8 cellular contexts compared by ENCODE assay signal in genomic region chr1:1063945-1064831, GRCh38. TPM values are rescaled to one million over a fixed set of nuclear protein-coding genes. Genes with fewer than 3 reads are reported as not detected.
DNase-seq lines count a peak whose midpoint lies in the region; ATAC-seq, FAIRE-seq and TF ChIP-seq lines count a peak whose summit lies in the region.
"Had no signal": no experiment of that assay in that cellular context is flagged by ENCODE, and none has a peak within 500 bp of the region (broad histone marks: within the 10 kb centered on the region; RNA-seq: fewer than 3 reads in every experiment).

No MANE protein-coding gene starts in this region.

- H3K9me3 Mint-ChIP-seq in activated CD4-positive, alpha-beta T cell treated with anti-CD3 and anti-CD28 coated beads for 36 hours (ENCODE audit: low read depth): no peaks in the 10 kb centered on the region

- H3K27ac Mint-ChIP-seq in activated CD4-positive, alpha-beta T cell treated with anti-CD3 and anti-CD28 coated beads for 36 hours: peak overlapping the region; percentile 79

- DNase-seq in GM12892 (ENCODE audit: insufficient read length) (peak; percentile 94), HFF-Myc (ENCODE audit: extremely low read depth, low read depth) (peak; percentile 37), NCI-H1105 treated with DMSO at 0.1 percent for 48 hours (lab: John Stamatoyannopoulos, UW) (peak; percentile 18), choroid plexus epithelial cell (ENCODE audit: low read depth) (peak; percentile 89), lung microvascular endothelial cell (ENCODE audit: low read depth in 2 of 2) (peak; percentile 73 to 85)
- DNase-seq in activated CD4-positive, alpha-beta T cell treated with anti-CD3 and anti-CD28 coated beads for 36 hours: peak; percentile 97
- DNase-seq in stimulated activated CD8-positive, alpha-beta memory T cell treated with anti-CD3 and anti-CD28 coated beads, Interleukin-4, amount 100 ng/mL, for 24 hours (ENCODE audit: low read depth): peak; percentile 91

- H3K27me3 Mint-ChIP-seq in activated CD4-positive, alpha-beta T cell treated with anti-CD3 and anti-CD28 coated beads for 36 hours: peaks cover 6% of the 10 kb centered on the region

- H3K4me3 Mint-ChIP-seq in activated CD4-positive, alpha-beta T cell treated with anti-CD3 and anti-CD28 coated beads for 36 hours: peak overlapping the region; percentile 82

- peak; percentile 77 for ATAC-seq in activated CD4-positive, alpha-beta T cell treated with anti-CD3 and anti-CD28 coated beads for 36 hours

- TF ChIP-seq POLR2A in GM12892 (IDR thresholded peaks at IDR 0.05; ENCODE audit: low read depth, low read length): peak; percentile 75; the same call in 1 of the 2 replicates

- intact Hi-C loops in activated CD4-positive, alpha-beta T cell treated with anti-CD3 and anti-CD28 coated beads for 36 hours (cut with DNase I, micrococcal nuclease): loop anchor here (1.0 to 2.0 kb wide), 14 partner anchors 24 to 244 kb away; partner anchors contain the start of genes C1orf159 (in 2 of the 2), B3GALT6 (in 1 of the 2), ISG15 (in 1 of the 2) and NOC2L (in 1 of the 2)

- POLR2A ChIA-PET in activated CD4-positive, alpha-beta T cell treated with anti-CD3 and anti-CD28 coated beads for 36 hours (lab: Charles Lee): interaction anchor here (0.6 to 1.2 kb wide), 2 partner anchors 31 to 74 kb away, joined by 3 to 5 read pairs; no protein-coding TSS in a partner anchor

- peak; percentile 99 for FAIRE-seq in GM12892 (lab: Jason Lieb, UNC)

- H3K4me3 ChIP-seq in HFF-Myc (replicated peaks; ENCODE audit: low read depth, low read length) (no peak overlapping the region), choroid plexus epithelial cell (ENCODE audit: low read depth, low read length) (no peak overlapping the region)

- H3K4me1 Mint-ChIP-seq in activated CD4-positive, alpha-beta T cell treated with anti-CD3 and anti-CD28 coated beads for 36 hours: peaks cover 32% of the 10 kb centered on the region

- H3K36me3 Mint-ChIP-seq in activated CD4-positive, alpha-beta T cell treated with anti-CD3 and anti-CD28 coated beads for 36 hours (ENCODE audit: low read depth): peaks cover 26% of the 10 kb centered on the region

- CTCF ChIA-PET in activated CD4-positive, alpha-beta T cell treated with anti-CD3 and anti-CD28 coated beads for 36 hours (lab: Charles Lee): interaction anchor here (0.5 to 2.2 kb wide), 9 partner anchors 24 to 334 kb away, joined by 3 to 19 read pairs (median 4); partner anchors contain the start of gene PERM1

- TF ChIP-seq CTCF in HFF-Myc (IDR thresholded peaks at IDR 0.05; ENCODE audit: low read depth, low read length, missing control alignments) (peak; percentile 71), choroid plexus epithelial cell (conservative IDR thresholded peaks at IDR 0.05; ENCODE audit: low read depth, low read length) (peak; percentile 69)

RNA-seq across cellular contexts. Expression of gene RNF223, which starts 9.9 kb away (rescaled TPM):
- 0.21 TPM for polyA plus RNA-seq in GM12892 (2012; ENCODE audit: missing spikeins)
- total RNA-seq in activated CD4-positive, alpha-beta T cell treated with anti-CD3 and anti-CD28 coated beads for 36 hours: not detected
- total RNA-seq in lung microvascular endothelial cell: not detected in 2 replicates
- total RNA-seq: temporal lobe had no signal

RNA-seq across cellular contexts. Expression of gene AGRN, which starts 44.3 kb away (rescaled TPM):
- polyA plus RNA-seq in GM12892 (2012; ENCODE audit: missing spikeins): 15.1 TPM
- 10 to 100 TPM; 22.7 to 24.4 TPM for total RNA-seq in activated CD4-positive, alpha-beta T cell treated with anti-CD3 and anti-CD28 coated beads for 36 hours
- 35.7 and 53.8 TPM in 2 replicates for total RNA-seq in lung microvascular endothelial cell

RNA-seq across cellular contexts. Expression of gene ISG15, which starts 50.9 kb away (rescaled TPM):
- 54.6 TPM for polyA plus RNA-seq in GM12892 (2012; ENCODE audit: missing spikeins)
- total RNA-seq in activated CD4-positive, alpha-beta T cell treated with anti-CD3 and anti-CD28 coated beads for 36 hours: 10 to 100 TPM; 30.5 to 51.7 TPM
- total RNA-seq in lung microvascular endothelial cell: 109 TPM in 2 replicates

RNA-seq across cellular contexts. Expression of gene C1orf159, which starts 51.7 kb away (rescaled TPM):
- 2.9 TPM for polyA plus RNA-seq in GM12892 (2012; ENCODE audit: missing spikeins)
- 10 to 100 TPM; 11.3 to 13.5 TPM for total RNA-seq in activated CD4-positive, alpha-beta T cell treated with anti-CD3 and anti-CD28 coated beads for 36 hours
- 4.8 and 5.2 TPM in 2 replicates for total RNA-seq in lung microvascular endothelial cell

Comparison
In these comparisons a context has a peak if more than half of its experiments do, and no peak if none do; other contexts are left out.
1. DNase-seq: peak in every context shown above with its lines; median percentile 97 in activated CD4-positive, alpha-beta T cell treated with anti-CD3 and anti-CD28 coated beads for 36 hours; 94 in GM12892; 91 in stimulated activated CD8-positive, alpha-beta memory T cell treated with anti-CD3 and anti-CD28 coated beads, Interleukin-4, amount 100 ng/mL, for 24 hours; 89 in choroid plexus epithelial cell; 79 in lung microvascular endothelial cell; 37 in HFF-Myc; 18 in NCI-H1105 treated with DMSO at 0.1 percent for 48 hours.